ENCODE assay signal across 1 cellular context in the genomic region with DNA sequence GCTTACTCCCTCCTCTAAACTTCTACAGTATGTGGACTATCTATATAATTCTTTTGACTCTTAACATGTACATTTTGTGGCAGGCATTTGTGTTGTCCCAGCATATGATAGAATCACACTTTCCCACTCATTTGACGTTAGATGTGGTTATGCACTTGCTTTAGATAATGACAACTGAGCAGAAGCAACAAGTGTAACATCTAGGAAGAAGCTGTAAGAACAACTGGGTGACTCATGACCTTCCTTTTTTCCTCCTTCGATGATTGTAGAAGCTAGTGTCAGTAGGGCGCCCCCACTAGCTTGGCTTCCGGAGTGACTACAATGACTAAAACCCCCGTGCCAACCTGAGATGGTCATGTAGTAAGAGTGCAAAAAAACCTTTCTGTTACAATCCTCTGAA.
A peak's percentile ranks its signal among the peaks of the same experiment; 100 is the strongest.
TF ChIP-seq lines count a peak whose summit lies in the region.

No MANE protein-coding gene starts in this region.

TF ChIP-seq in K562, 482 proteins besides CTCF, POLR2A, EP300 and RAD21 (continued from another document):
- TF ChIP-seq DLX4 (CRISPR knock-in tag; IDR thresholded peaks at IDR 0.05) (no peak), ELF1 (tag; IDR thresholded peaks at IDR 0.05) (no peak), ADNP (tag; IDR thresholded peaks at IDR 0.05) (no peak), GTF3C2 (IDR thresholded peaks at IDR 0.05; ENCODE audit: borderline replicate concordance, extremely low read depth, insufficient read length) (no peak), RCOR1 (IDR thresholded peaks at IDR 0.05; ENCODE audit: borderline replicate concordance in 1 of 2, low read depth in 2 of 2, low read length in 2 of 2) (peak in 1 of 2 experiments; percentile 72; a peak in 2 of 4 replicates), UBTF (IDR thresholded peaks at IDR 0.05; ENCODE audit: borderline replicate concordance in 1 of 2, low read depth in 2 of 2, low read length in 2 of 2) (no peak), MBD2 (IDR thresholded peaks at IDR 0.05; ENCODE audit: borderline replicate concordance, low read depth) (no peak), CTBP1 (IDR thresholded peaks at IDR 0.05; ENCODE audit: borderline replicate concordance) (peak; percentile 36; the same call in 1 of the 2 replicates), CREM (IDR thresholded peaks at IDR 0.05; ENCODE audit: low read depth) (peak; percentile 42; the same call in 1 of the 2 replicates), MAZ (CRISPR knock-in tag; conservative IDR thresholded peaks at IDR 0.05 in 1 of 2, IDR thresholded peaks at IDR 0.05 in 1 of 2) (no peak), KAT8 (IDR thresholded peaks at IDR 0.05; ENCODE audit: low read depth) (no peak), ZNF584 (CRISPR knock-in tag; IDR thresholded peaks at IDR 0.05; ENCODE audit: low read depth) (0 out of 2 replicates have a peak, but pooled peaks have one; percentile 41), HNRNPUL1 (IDR thresholded peaks at IDR 0.05; ENCODE audit: low read length) (no peak), ZNF384 (IDR thresholded peaks at IDR 0.05; ENCODE audit: low read depth, low read length) (no peak), MEIS2 (IDR thresholded peaks at IDR 0.05; ENCODE audit: partially characterized antibody) (no peak), SFPQ (IDR thresholded peaks at IDR 0.05; ENCODE audit: low read depth, low read length) (no peak), TEAD4 (IDR thresholded peaks at IDR 0.05; ENCODE audit: low read length) (peak; percentile 8; the same call in 1 of the 2 replicates), TEAD4 (CRISPR knock-in tag; IDR thresholded peaks at IDR 0.05; ENCODE audit: borderline replicate concordance) (no peak), ZNF24 (IDR thresholded peaks at IDR 0.05) (peak; percentile 93), ESRRA (IDR thresholded peaks at IDR 0.05; ENCODE audit: borderline replicate concordance, low read depth) (0 out of 2 replicates have a peak, but pooled peaks have one; percentile 12), CHAMP1 (IDR thresholded peaks at IDR 0.05) (no peak), NR1H2 (CRISPR knock-in tag; IDR thresholded peaks at IDR 0.05) (no peak), WHSC1 (IDR thresholded peaks at IDR 0.05; ENCODE audit: low read length) (no peak), SRSF7 (optimal IDR thresholded peaks at IDR 0.05; ENCODE audit: low read depth, low read length) (no peak), ZNF561 (CRISPR knock-in tag; conservative IDR thresholded peaks at IDR 0.05) (no peak), FOSL1 (tag; conservative IDR thresholded peaks at IDR 0.05) (peak; percentile 89), LEF1 (IDR thresholded peaks at IDR 0.05) (peak; percentile 66; the same call in 1 of the 2 replicates), TRIM24 (IDR thresholded peaks at IDR 0.05) (peak in 1 of 2 experiments; percentile 53; a peak in 1 of 4 replicates), NCOA2 (IDR thresholded peaks at IDR 0.05; ENCODE audit: partially characterized antibody in 2 of 2) (no peak), ZNF449 (CRISPR knock-in tag; IDR thresholded peaks at IDR 0.05) (no peak), KDM1A (IDR thresholded peaks at IDR 0.05) (peak in 1 of 2 experiments; percentile 20; a peak in 1 of 4 replicates), ARID1B (IDR thresholded peaks at IDR 0.05) (peak; percentile 34; the same call in 1 of the 2 replicates), TCF3 (CRISPR knock-in tag; IDR thresholded peaks at IDR 0.05) (0 out of 2 replicates have a peak, but pooled peaks have one; percentile 7), ZNF239 (CRISPR knock-in tag; IDR thresholded peaks at IDR 0.05) (no peak), XRCC3 (IDR thresholded peaks at IDR 0.05) (no peak), SREBF2 (CRISPR knock-in tag; IDR thresholded peaks at IDR 0.05) (no peak), TCFL5 (CRISPR knock-in tag; conservative IDR thresholded peaks at IDR 0.05) (no peak)
- TF ChIP-seq, protein P1, sequence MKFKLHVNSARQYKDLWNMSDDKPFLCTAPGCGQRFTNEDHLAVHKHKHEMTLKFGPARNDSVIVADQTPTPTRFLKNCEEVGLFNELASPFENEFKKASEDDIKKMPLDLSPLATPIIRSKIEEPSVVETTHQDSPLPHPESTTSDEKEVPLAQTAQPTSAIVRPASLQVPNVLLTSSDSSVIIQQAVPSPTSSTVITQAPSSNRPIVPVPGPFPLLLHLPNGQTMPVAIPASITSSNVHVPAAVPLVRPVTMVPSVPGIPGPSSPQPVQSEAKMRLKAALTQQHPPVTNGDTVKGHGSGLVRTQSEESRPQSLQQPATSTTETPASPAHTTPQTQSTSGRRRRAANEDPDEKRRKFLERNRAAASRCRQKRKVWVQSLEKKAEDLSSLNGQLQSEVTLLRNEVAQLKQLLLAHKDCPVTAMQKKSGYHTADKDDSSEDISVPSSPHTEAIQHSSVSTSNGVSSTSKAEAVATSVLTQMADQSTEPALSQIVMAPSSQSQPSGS (CRISPR knock-in tag; IDR thresholded peaks at IDR 0.05) = no peak
- TF ChIP-seq, protein P2, sequence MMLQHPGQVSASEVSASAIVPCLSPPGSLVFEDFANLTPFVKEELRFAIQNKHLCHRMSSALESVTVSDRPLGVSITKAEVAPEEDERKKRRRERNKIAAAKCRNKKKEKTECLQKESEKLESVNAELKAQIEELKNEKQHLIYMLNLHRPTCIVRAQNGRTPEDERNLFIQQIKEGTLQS (IDR thresholded peaks at IDR 0.05) = peak; percentile 83
- TF ChIP-seq, protein P2 (CRISPR knock-in tag; conservative IDR thresholded peaks at IDR 0.05) = no peak
- TF ChIP-seq, protein P3, sequence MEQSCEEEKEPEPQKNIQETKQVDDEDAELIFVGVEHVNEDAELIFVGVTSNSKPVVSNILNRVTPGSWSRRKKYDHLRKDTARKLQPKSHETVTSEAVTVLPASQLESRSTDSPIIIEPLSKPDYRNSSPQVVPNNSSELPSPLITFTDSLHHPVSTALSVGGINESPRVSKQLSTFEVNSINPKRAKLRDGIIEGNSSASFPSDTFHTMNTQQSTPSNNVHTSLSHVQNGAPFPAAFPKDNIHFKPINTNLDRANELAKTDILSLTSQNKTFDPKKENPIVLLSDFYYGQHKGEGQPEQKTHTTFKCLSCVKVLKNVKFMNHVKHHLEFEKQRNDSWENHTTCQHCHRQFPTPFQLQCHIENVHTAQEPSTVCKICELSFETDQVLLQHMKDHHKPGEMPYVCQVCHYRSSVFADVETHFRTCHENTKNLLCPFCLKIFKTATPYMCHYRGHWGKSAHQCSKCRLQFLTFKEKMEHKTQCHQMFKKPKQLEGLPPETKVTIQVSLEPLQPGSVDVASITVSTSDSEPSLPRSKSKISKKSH (CRISPR knock-in tag; IDR thresholded peaks at IDR 0.05) = no peak
